In genomic region chr12:1591029-1591428, GRCh38 we compare ENCODE assay signal across 8 cellular contexts. TPM values are rescaled to one million over a fixed set of nuclear protein-coding genes. Genes with fewer than 3 reads are reported as not detected.
DNase-seq lines count a peak whose midpoint lies in the region; FAIRE-seq and TF ChIP-seq lines count a peak whose summit lies in the region.

No MANE protein-coding gene starts in this region.

- intact Hi-C loops in activated naive CD4-positive, alpha-beta T cell treated with anti-CD3 and anti-CD28 coated beads for 36 hours (cut with micrococcal nuclease): loop anchor here (5.0 kb wide), 3 partner anchors 839 to 1019 kb away; partner anchors contain the start of gene WNK1

- FAIRE-seq in GM12891 (lab: Jason Lieb, UNC): no peak

- H3K4me1 Mint-ChIP-seq in activated naive CD4-positive, alpha-beta T cell treated with anti-CD3 and anti-CD28 coated beads for 36 hours (ENCODE audit: low read depth): peaks cover 57% of the 10 kb centered on the region

- peak overlapping the region; percentile 29 for H3K9ac ChIP-seq in iPS-18a (ENCODE audit: low read length)

- H3K27me3 ChIP-seq in iPS-18a (ENCODE audit: control insufficient read depth, insufficient read depth, low read length): peaks cover 85% of the 10 kb centered on the region

- CTCF ChIA-PET in AG04449 (lab: Yijun Ruan, JAX): interaction anchor here (3.6 to 7.4 kb wide), 2 partner anchors 8 to 474 kb away, joined by 23 to 67 read pairs; no protein-coding TSS in a partner anchor
- CTCF ChIA-PET in activated naive CD4-positive, alpha-beta T cell treated with anti-CD3 and anti-CD28 coated beads for 36 hours (lab: Charles Lee): interaction anchor here (1.2 to 3.0 kb wide), 2 partner anchors 12 to 473 kb away, joined by 3 to 12 read pairs; no protein-coding TSS in a partner anchor

- no peak for DNase-seq in AG04449 (ENCODE audit: low read depth, low spot score)
- DNase-seq in HPDE6-E6E7 (ENCODE audit: extremely low spot score): peak; percentile 66
- DNase-seq in activated naive CD4-positive, alpha-beta T cell treated with anti-CD3 and anti-CD28 coated beads for 36 hours: peak; percentile 62
- DNase-seq in GDM1 (lab: John Stamatoyannopoulos, UW): no peak
- no peak for DNase-seq in NCI-H128 (lab: John Stamatoyannopoulos, UW; ENCODE audit: unreplicated experiment)
- no peak for DNase-seq in GM12891 (ENCODE audit: insufficient read length, low spot score)

- no peaks in the 10 kb centered on the region for H3K27me3 Mint-ChIP-seq in activated naive CD4-positive, alpha-beta T cell treated with anti-CD3 and anti-CD28 coated beads for 36 hours (ENCODE audit: low read depth)

- peaks cover 11% of the 10 kb centered on the region for H3K36me3 Mint-ChIP-seq in activated naive CD4-positive, alpha-beta T cell treated with anti-CD3 and anti-CD28 coated beads for 36 hours (ENCODE audit: low read depth)

- H3K4me3 Mint-ChIP-seq in activated naive CD4-positive, alpha-beta T cell treated with anti-CD3 and anti-CD28 coated beads for 36 hours: peak overlapping the region; percentile 82

- peak overlapping the region; percentile 82 for H3K27ac Mint-ChIP-seq in activated naive CD4-positive, alpha-beta T cell treated with anti-CD3 and anti-CD28 coated beads for 36 hours

- H3K4me1 ChIP-seq in iPS-18a (ENCODE audit: control insufficient read depth, low read depth, low read length): peaks cover 51% of the 10 kb centered on the region

- H3K4me3 ChIP-seq in AG04449 (ENCODE audit: low read depth, low read length) (peak overlapping the region; percentile 54), iPS-18a (ENCODE audit: low read length) (peak overlapping the region; percentile 59)

- no peaks in the 10 kb centered on the region for H3K9me3 Mint-ChIP-seq in activated naive CD4-positive, alpha-beta T cell treated with anti-CD3 and anti-CD28 coated beads for 36 hours

- TF ChIP-seq CTCF in AG04449 (IDR thresholded peaks at IDR 0.05; ENCODE audit: insufficient read depth, low read length, missing control alignments): no peak

- TF ChIP-seq POLR2A in GM12891 (IDR thresholded peaks at IDR 0.05; ENCODE audit: low read depth, low read length): no peak

- no peaks in the 10 kb centered on the region for H3K36me3 ChIP-seq in iPS-18a (ENCODE audit: control insufficient read depth, low read depth, low read length)

- H3K27ac ChIP-seq in iPS-18a (ENCODE audit: low read length) (no peak overlapping the region), temporal lobe (ENCODE audit: low read depth, low read length) (peak overlapping the region; percentile 8)

- H3K9me3 ChIP-seq in iPS-18a (ENCODE audit: control insufficient read depth, low read depth, low read length): no peaks in the 10 kb centered on the region

- POLR2A ChIA-PET in AG04449 (lab: Yijun Ruan, JAX): no interaction called here

TF ChIP-seq in GM12891, 5 proteins besides CTCF, POLR2A, EP300 and RAD21:
- no peak for TF ChIP-seq TAF1 (IDR thresholded peaks at IDR 0.05; ENCODE audit: low read depth, low read length)
- no peak for TF ChIP-seq SPI1 (IDR thresholded peaks at IDR 0.05; ENCODE audit: low read depth, low read length)
- no peak for TF ChIP-seq PAX5 (IDR thresholded peaks at IDR 0.05; ENCODE audit: insufficient read depth, low read length, severe bottlenecking)
- TF ChIP-seq POU2F2 (IDR thresholded peaks at IDR 0.05; ENCODE audit: low read depth, low read length): no peak
- TF ChIP-seq POLR2AphosphoS5 (IDR thresholded peaks at IDR 0.05; ENCODE audit: low read depth, low read length): no peak

RNA-seq across cellular contexts. Expression of gene FBXL14, which starts 3.4 kb away (rescaled TPM):
- 10 to 100 TPM; 11.4 to 11.9 TPM for total RNA-seq in activated naive CD4-positive, alpha-beta T cell treated with anti-CD3 and anti-CD28 coated beads for 36 hours
- 15.0 TPM for total RNA-seq in temporal lobe
- polyA plus RNA-seq in GM12891 (2012; ENCODE audit: low read depth, missing spikeins): 5.0 TPM

RNA-seq across cellular contexts. Expression of gene WNT5B, which starts 38.0 kb away (rescaled TPM):
- not detected for total RNA-seq in activated naive CD4-positive, alpha-beta T cell treated with anti-CD3 and anti-CD28 coated beads for 36 hours
- 15.0 TPM for total RNA-seq in temporal lobe
- 6.7 TPM for polyA plus RNA-seq in GM12891 (2012; ENCODE audit: low read depth, missing spikeins)

Comparison
In these comparisons a context has a peak if more than half of its experiments do, and no peak if none do; other contexts are left out.
1. DNase-seq: peak in HPDE6-E6E7 (single experiment) and activated naive CD4-positive, alpha-beta T cell treated with anti-CD3 and anti-CD28 coated beads for 36 hours (single experiment); none in AG04449 (single experiment), GDM1 (single experiment), NCI-H128 (single experiment) and GM12891 (single experiment).
2. RNA of gene WNT5B, which starts 38.0 kb away (total RNA-seq): 15.0 TPM in temporal lobe (single experiment); not detected in activated naive CD4-positive, alpha-beta T cell treated with anti-CD3 and anti-CD28 coated beads for 36 hours; every median in the first group is over 10 times any median in the second.